16 cellular contexts compared by ENCODE assay signal in genomic region chr11:121932646-121933185, GRCh38.
"Had no signal": no experiment of that assay in that cellular context is flagged by ENCODE, and none has a peak within 500 bp of the region (broad histone marks: within the 10 kb centered on the region; RNA-seq: fewer than 3 reads in every experiment).

No MANE protein-coding gene starts in this region.

- H3K9me3 Mint-ChIP-seq: activated CD4-positive, alpha-beta T cell treated with anti-CD3 and anti-CD28 coated beads, Interleukin-2, amount 10 ng/mL, durations not matched to agents 7 days and 5 days; activated naive CD8-positive, alpha-beta T cell treated with anti-CD3 and anti-CD28 coated beads for 36 hours; naive thymus-derived CD4-positive, alpha-beta T cell had no signal

- H3K36me3 Mint-ChIP-seq: activated naive CD8-positive, alpha-beta T cell treated with anti-CD3 and anti-CD28 coated beads for 36 hours; naive thymus-derived CD4-positive, alpha-beta T cell had no signal

- H3K27ac ChIP-seq: heart right ventricle, neutrophil, parathyroid adenoma, tibial nerve had no signal

- H3K4me3 ChIP-seq: heart right ventricle, mucosa of descending colon, tibial nerve had no signal

- H3K9ac ChIP-seq: parathyroid adenoma had no signal

- ATAC-seq: heart right ventricle; mucosa of descending colon; naive thymus-derived CD4-positive, alpha-beta T cell had no signal

- H3K27me3 ChIP-seq: tibial nerve had no signal

- H3K4me1 ChIP-seq: parathyroid adenoma had no signal

- H3K4me1 Mint-ChIP-seq: activated CD4-positive, alpha-beta T cell treated with anti-CD3 and anti-CD28 coated beads, Interleukin-2, amount 10 ng/mL, durations not matched to agents 7 days and 5 days; activated naive CD8-positive, alpha-beta T cell treated with anti-CD3 and anti-CD28 coated beads for 36 hours; naive thymus-derived CD4-positive, alpha-beta T cell had no signal

- H3K4me3 Mint-ChIP-seq: activated CD4-positive, alpha-beta T cell treated with anti-CD3 and anti-CD28 coated beads, Interleukin-2, amount 10 ng/mL, durations not matched to agents 7 days and 5 days; activated naive CD8-positive, alpha-beta T cell treated with anti-CD3 and anti-CD28 coated beads for 36 hours; naive thymus-derived CD4-positive, alpha-beta T cell had no signal

- DNase-seq: activated CD4-positive, alpha-beta T cell treated with anti-CD3 and anti-CD28 coated beads, Interleukin-2, amount 10 ng/mL, durations not matched to agents 7 days and 5 days; activated CD8-positive, alpha-beta memory T cell treated with anti-CD3 and anti-CD28 coated beads for 24 hours; activated gamma-delta T cell treated with Interleukin-2 at 50 U/mL for 16 hours; activated naive CD8-positive, alpha-beta T cell treated with anti-CD3 and anti-CD28 coated beads for 36 hours; cerebellar nuclear complex; effector memory CD4-positive, alpha-beta T cell; heart right ventricle; mucosa of descending colon; naive thymus-derived CD4-positive, alpha-beta T cell; stimulated activated CD4-positive, alpha-beta T cell treated with anti-CD3 and anti-CD28 coated beads, Interleukin-4, amount 100 ng/mL, for 24 hours; stimulated activated naive CD4-positive, alpha-beta T cell; substantia nigra; T-helper 2 cell had no signal

- H3K27ac Mint-ChIP-seq: activated CD4-positive, alpha-beta T cell treated with anti-CD3 and anti-CD28 coated beads, Interleukin-2, amount 10 ng/mL, durations not matched to agents 7 days and 5 days; activated naive CD8-positive, alpha-beta T cell treated with anti-CD3 and anti-CD28 coated beads for 36 hours; naive thymus-derived CD4-positive, alpha-beta T cell had no signal

- H3K36me3 ChIP-seq: heart right ventricle, neutrophil, tibial nerve had no signal

- H2AFZ ChIP-seq: parathyroid adenoma had no signal

- H3K9me3 ChIP-seq: heart right ventricle, mucosa of descending colon, neutrophil, tibial nerve had no signal
